16 cellular contexts compared by ENCODE assay signal in genomic region chr1:198449727-198450433, GRCh38.
DNase-seq lines count a peak whose midpoint lies in the region; ATAC-seq and TF ChIP-seq lines count a peak whose summit lies in the region.
"Had no signal": no experiment of that assay in that cellular context is flagged by ENCODE, and none has a peak within 500 bp of the region (broad histone marks: within the 10 kb centered on the region; RNA-seq: fewer than 3 reads in every experiment).

No MANE protein-coding gene starts in this region.

- CTCF ChIA-PET in HCT116 (lab: Charles Lee), result no interaction called here

- peaks cover 10% of the 10 kb centered on the region for H3K4me1 Mint-ChIP-seq in neural progenitor cell

- no peaks in the 10 kb centered on the region for H3K9me2 ChIP-seq in HCT116 (ENCODE audit: insufficient read depth)

- H3K79me1 ChIP-seq in trophoblast cell (ENCODE audit: low read length), result no peaks in the 10 kb centered on the region

- H4K91ac ChIP-seq in trophoblast cell (ENCODE audit: low read depth, low read length), result no peak overlapping the region

- no peaks in the 10 kb centered on the region for H3K36me3 ChIP-seq in HCT116 (ENCODE audit: control insufficient read depth in 1 of 2, insufficient read depth in 2 of 2, low read length in 2 of 2)
- no peaks in the 10 kb centered on the region for H3K36me3 ChIP-seq in RWPE2 (ENCODE audit: low read depth)
- no peaks in the 10 kb centered on the region for H3K36me3 ChIP-seq in trophoblast cell (ENCODE audit: control insufficient read depth in 1 of 2, insufficient read depth in 2 of 2, low read length in 2 of 2)
- H3K36me3 ChIP-seq in neural progenitor cell, result no peaks in the 10 kb centered on the region
- H3K36me3 ChIP-seq: heart right ventricle, thoracic aorta, WERI-Rb-1 had no signal

- H3K4me3 ChIP-seq in HCT116 (replicated peaks in 1 of 2; ENCODE audit: low read depth in 1 of 2, low read length in 2 of 2) (no peak overlapping the region), RWPE2 (ENCODE audit: severe bottlenecking) (no peak overlapping the region), fibroblast of mammary gland (ENCODE audit: control insufficient read depth, low read depth, low read length) (no peak overlapping the region), trophoblast cell (ENCODE audit: low read depth, low read length) (no peak overlapping the region), neural progenitor cell (no peak overlapping the region), dorsolateral prefrontal cortex (no peak overlapping the region)
- H3K4me3 ChIP-seq: heart right ventricle, thoracic aorta had no signal

- H3K79me2 ChIP-seq in HCT116 (ENCODE audit: insufficient read depth, low read length) (no peaks in the 10 kb centered on the region), trophoblast cell (ENCODE audit: control insufficient read depth, insufficient read depth, low read length, poor library complexity) (no peaks in the 10 kb centered on the region), neural progenitor cell (ENCODE audit: low read depth) (no peaks in the 10 kb centered on the region)

- TF ChIP-seq POLR2A in HCT116 (IDR thresholded peaks at IDR 0.05; ENCODE audit: borderline replicate concordance, extremely low read depth, insufficient read depth, insufficient read length), result no peak

- H3K9ac ChIP-seq in HCT116 (ENCODE audit: low read length) (no peak overlapping the region), trophoblast cell (ENCODE audit: low read length) (no peak overlapping the region), neural progenitor cell (no peak overlapping the region)

- H4K8ac ChIP-seq in trophoblast cell (ENCODE audit: low read depth, low read length), result no peak overlapping the region

- no peak overlapping the region for H2BK12ac ChIP-seq in trophoblast cell (ENCODE audit: low read length)

- intact Hi-C loops in HCT116 (cut with micrococcal nuclease), result no loop called here
- intact Hi-C loops in dorsolateral prefrontal cortex (cut with DNase I), result no loop called here

- H3K27me3 Mint-ChIP-seq in neural progenitor cell (ENCODE audit: insufficient read depth, low read depth), result no peaks in the 10 kb centered on the region

- no peak overlapping the region for H2BK120ac ChIP-seq in trophoblast cell (ENCODE audit: insufficient read depth, low read length, poor library complexity)

- no peak overlapping the region for H3K27ac ChIP-seq in HCT116 (ENCODE audit: low read depth, low read length)
- peak overlapping the region; percentile 93 for H3K27ac ChIP-seq in RWPE2 (ENCODE audit: poor library complexity, severe bottlenecking)
- H3K27ac ChIP-seq in trophoblast cell (ENCODE audit: low read depth, low read length), result no peak overlapping the region
- H3K27ac ChIP-seq in neural progenitor cell, result no peak overlapping the region
- H3K27ac ChIP-seq in dorsolateral prefrontal cortex, result no peak overlapping the region
- H3K27ac ChIP-seq: heart right ventricle, thoracic aorta, WERI-Rb-1 had no signal

- H3F3A ChIP-seq in neural progenitor cell (ENCODE audit: low read depth), result no peaks in the 10 kb centered on the region

- no peak overlapping the region for H3K4ac ChIP-seq in trophoblast cell (ENCODE audit: low read depth, low read length)

- H3K27ac Mint-ChIP-seq in neural progenitor cell, result no peak overlapping the region
- H3K27ac Mint-ChIP-seq: naive thymus-derived CD4-positive, alpha-beta T cell had no signal

- H3K4me1 ChIP-seq in HCT116 (ENCODE audit: control insufficient read depth in 1 of 2, insufficient read depth in 2 of 2, low read length in 2 of 2) (peaks cover 0 to 19% of the 10 kb centered on the region in 2 experiments; a peak in 2 of 4 replicates), RWPE2 (ENCODE audit: insufficient read depth, poor library complexity, severe bottlenecking) (peaks cover 30% of the 10 kb centered on the region), trophoblast cell (ENCODE audit: control insufficient read depth in 1 of 2, insufficient read depth in 2 of 2, low read length in 2 of 2) (no peaks in the 10 kb centered on the region), neural progenitor cell (no peaks in the 10 kb centered on the region)

- no peak overlapping the region for H2AK5ac ChIP-seq in trophoblast cell (ENCODE audit: low read length)

- H3K18ac ChIP-seq in trophoblast cell (ENCODE audit: low read length), result no peak overlapping the region

- RAD21 ChIA-PET in HCT116 (lab: Charles Lee; ENCODE audit: low non-redundant PET in 1 of 2, low total read pairs in 2 of 2, uncharacterized antibody in 2 of 2, unreplicated experiment in 2 of 2), result no interaction called here

- H3K9me3 Mint-ChIP-seq in neural progenitor cell, result no peaks in the 10 kb centered on the region

- no peak overlapping the region for H3K4me3 Mint-ChIP-seq in neural progenitor cell
- H3K4me3 Mint-ChIP-seq: naive thymus-derived CD4-positive, alpha-beta T cell had no signal

- BruUV-seq in HCT116 (replicated peaks; lab: Mats Ljungman, UMichigan), result no TSS peak

- no peak for TF ChIP-seq CTCF in HCT116 (IDR thresholded peaks at IDR 0.05 in 2 of 3, conservative IDR thresholded peaks at IDR 0.05 in 1 of 3; ENCODE audit: borderline replicate concordance in 1 of 3, insufficient read depth in 1 of 3, low read depth in 2 of 3, low read length in 2 of 3)
- TF ChIP-seq CTCF in RWPE2 (IDR thresholded peaks at IDR 0.05; ENCODE audit: poor library complexity, severe bottlenecking), result no peak
- TF ChIP-seq CTCF in fibroblast of mammary gland (conservative IDR thresholded peaks at IDR 0.05; ENCODE audit: control insufficient read depth, insufficient read depth, low read depth, low read length), result no peak
- no peak for TF ChIP-seq CTCF in neural progenitor cell (IDR thresholded peaks at IDR 0.05)
- TF ChIP-seq CTCF in dorsolateral prefrontal cortex (IDR thresholded peaks at IDR 0.05 in 54 of 56, conservative IDR thresholded peaks at IDR 0.05 in 2 of 56; ENCODE audit: low read depth in 1 of 56, partially characterized antibody in 56 of 56), result no peak

- no peak overlapping the region for H4K12ac ChIP-seq in trophoblast cell (ENCODE audit: low read depth, low read length)

- H3K9me3 ChIP-seq in HCT116 (ENCODE audit: control insufficient read depth in 1 of 2, insufficient read depth in 1 of 2, low read depth in 1 of 2, low read length in 2 of 2), result no peaks in the 10 kb centered on the region
- H3K9me3 ChIP-seq in RWPE2 (ENCODE audit: severe bottlenecking), result no peaks in the 10 kb centered on the region
- H3K9me3 ChIP-seq in trophoblast cell (ENCODE audit: insufficient read depth, low read depth, low read length), result no peaks in the 10 kb centered on the region
- H3K9me3 ChIP-seq in neural progenitor cell (ENCODE audit: low read depth), result no peaks in the 10 kb centered on the region
- H3K9me3 ChIP-seq: thoracic aorta had no signal

- no peak overlapping the region for H3K14ac ChIP-seq in trophoblast cell (ENCODE audit: low read length)

- no peaks in the 10 kb centered on the region for H3K36me3 Mint-ChIP-seq in neural progenitor cell

- H2AFZ ChIP-seq in HCT116 (ENCODE audit: low read depth, low read length, poor library complexity, severe bottlenecking), result peak overlapping the region; percentile 62
- no peak overlapping the region for H2AFZ ChIP-seq in trophoblast cell (ENCODE audit: insufficient read depth, low read length, poor library complexity)
- H2AFZ ChIP-seq in neural progenitor cell (replicated peaks), result no peak overlapping the region

- WGBS in trophoblast cell (ENCODE audit: extremely low coverage, insufficient coverage, insufficient read length), result no CpG with 5 or more reads among the region's 3 CpGs

- no peak for TF ChIP-seq RAD21 in HCT116 (IDR thresholded peaks at IDR 0.05; ENCODE audit: low read depth)

- no peaks in the 10 kb centered on the region for H4K20me1 ChIP-seq in HCT116 (ENCODE audit: insufficient read depth)
- H4K20me1 ChIP-seq in neural progenitor cell (ENCODE audit: low read depth), result no peaks in the 10 kb centered on the region

- H3K27me3 ChIP-seq in HCT116 (ENCODE audit: insufficient read depth, low read length) (no peaks in the 10 kb centered on the region), RWPE2 (ENCODE audit: insufficient read depth, poor library complexity, severe bottlenecking) (no peaks in the 10 kb centered on the region), trophoblast cell (ENCODE audit: insufficient read depth, low read length) (no peaks in the 10 kb centered on the region), neural progenitor cell (no peaks in the 10 kb centered on the region), dorsolateral prefrontal cortex (peaks cover 0 to 3% (median 0%) of the 10 kb centered on the region in 45 donors)
- H3K27me3 ChIP-seq: heart right ventricle had no signal

- no peak for ATAC-seq in HCT116
- peak; percentile 48; the same call in 2 of the 3 replicates for ATAC-seq in RWPE2 (ENCODE audit: low read depth)
- ATAC-seq: heart right ventricle; naive thymus-derived CD4-positive, alpha-beta T cell had no signal

- DNase-seq in HCT116 (ENCODE audit: low read depth, low spot score) (no peak), RWPE2 (ENCODE audit: low spot score) (no peak), fibroblast of mammary gland (ENCODE audit: low read depth) (peak; percentile 38), trophoblast cell (peak; percentile 9 to 66), neural progenitor cell (ENCODE audit: low spot score) (no peak), dorsolateral prefrontal cortex (no peak), SW 1271 (lab: John Stamatoyannopoulos, UW) (no peak)
- no peak for DNase-seq in activated CD4-positive, alpha-beta T cell treated with anti-CD3 and anti-CD28 coated beads, Interleukin-2, amount 50 U/mL, for 48 hours
- DNase-seq: activated gamma-delta T cell; C1 segment of cervical spinal cord; effector CD8-positive, alpha-beta T cell; heart right ventricle; naive thymus-derived CD4-positive, alpha-beta T cell; stimulated activated CD4-positive, alpha-beta T cell treated with anti-CD3 and anti-CD28 coated beads, Interleukin-2, amount 100 ng/mL, for 24 hours; WERI-Rb-1 had no signal

- no peak overlapping the region for H2BK5ac ChIP-seq in trophoblast cell (ENCODE audit: low read depth, low read length, poor library complexity)

- H3K23ac ChIP-seq in trophoblast cell (ENCODE audit: low read length), result no peak overlapping the region

- POLR2A ChIA-PET in HCT116 (lab: Charles Lee), result no interaction called here

- H3K4me2 ChIP-seq in HCT116 (ENCODE audit: low read length) (peak overlapping the region; percentile 58), trophoblast cell (ENCODE audit: low read length) (no peak overlapping the region), neural progenitor cell (no peak overlapping the region)

TF ChIP-seq in HCT116, 20 proteins besides CTCF, POLR2A, EP300 and RAD21 (continues in another document):
- TF ChIP-seq TCF7L2 (IDR thresholded peaks at IDR 0.05; ENCODE audit: borderline replicate concordance, extremely low read depth, insufficient read depth, insufficient read length) (no peak), ZFX (IDR thresholded peaks at IDR 0.05) (no peak), JUND (IDR thresholded peaks at IDR 0.05) (no peak), ELF1 (IDR thresholded peaks at IDR 0.05; ENCODE audit: borderline replicate concordance, low read depth) (no peak), SIN3A (IDR thresholded peaks at IDR 0.05; ENCODE audit: low read depth) (no peak), EGR1 (IDR thresholded peaks at IDR 0.05; ENCODE audit: low read depth) (no peak), FOSL1 (IDR thresholded peaks at IDR 0.05; ENCODE audit: low read depth) (no peak), SP1 (IDR thresholded peaks at IDR 0.05; ENCODE audit: low read depth) (no peak), CEBPB (IDR thresholded peaks at IDR 0.05; ENCODE audit: low read depth) (no peak)

Comparison
In these comparisons a context has a peak if more than half of its experiments do, and no peak if none do; other contexts are left out.
1. DNase-seq: peak in fibroblast of mammary gland (single experiment) and trophoblast cell (2 of 2); none in HCT116 (single experiment), RWPE2 (single experiment), neural progenitor cell (single experiment), dorsolateral prefrontal cortex (0 of 10), SW 1271 (0 of 2) and activated CD4-positive, alpha-beta T cell treated with anti-CD3 and anti-CD28 coated beads, Interleukin-2, amount 50 U/mL, for 48 hours (0 of 2).